In the genomic region with DNA sequence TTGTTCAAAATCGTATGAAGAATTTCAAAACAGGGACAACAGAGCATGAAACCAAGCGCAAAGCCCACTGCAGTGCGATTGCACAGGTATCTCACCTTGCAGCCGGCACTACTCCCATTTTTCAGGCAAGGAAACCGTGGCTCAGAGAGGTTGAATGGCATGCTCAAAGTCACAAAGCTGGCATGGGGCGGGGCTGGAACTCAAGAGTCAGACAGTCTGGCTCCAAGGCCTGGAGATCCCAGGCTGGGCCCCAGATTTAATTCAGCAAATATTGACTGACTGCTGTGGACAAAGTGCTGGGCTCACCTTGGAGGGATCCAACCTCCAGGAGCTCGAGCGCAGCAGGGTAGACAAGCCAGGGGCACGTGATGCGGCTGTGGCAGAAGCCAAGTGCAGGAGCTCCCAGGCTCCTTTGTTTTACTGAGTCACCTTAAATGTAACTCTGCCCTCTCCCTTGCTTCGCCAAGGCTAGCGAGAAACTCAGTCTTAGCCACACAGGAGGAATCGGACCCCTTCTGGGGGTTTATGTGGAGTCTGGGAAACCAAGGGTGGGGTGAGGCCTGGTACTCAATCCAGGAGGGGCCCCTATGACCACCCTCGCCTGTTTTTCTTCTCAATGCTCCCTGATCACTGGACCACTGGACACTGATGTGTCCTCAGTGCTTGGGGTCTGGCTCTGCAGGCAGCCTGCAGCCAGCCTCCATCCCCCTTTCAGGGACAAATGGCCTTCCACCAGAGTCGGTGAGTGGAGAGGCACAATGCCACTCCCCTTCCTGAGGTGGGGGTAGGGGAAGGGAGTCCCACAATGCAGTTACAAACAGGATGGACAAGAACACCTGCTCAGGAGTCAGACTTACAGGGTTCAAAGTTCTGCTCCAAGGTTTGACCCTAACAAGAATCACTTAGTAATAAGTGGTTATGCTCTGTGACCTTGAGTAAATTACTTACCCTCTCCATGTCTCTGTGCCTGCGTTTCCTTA, we compare ENCODE assay signal across 1 cellular context.
TF ChIP-seq lines count a peak whose summit lies in the region.

No MANE protein-coding gene starts in this region.

TF ChIP-seq in HepG2, 621 proteins besides CTCF, POLR2A, EP300 and RAD21 (continued from another document and continues in another):
- TF ChIP-seq ZNF850 (CRISPR knock-in tag; conservative IDR thresholded peaks at IDR 0.05) (no peak), PITX1 (CRISPR knock-in tag; IDR thresholded peaks at IDR 0.05) (peak; percentile 97), ZNF382 (CRISPR knock-in tag; IDR thresholded peaks at IDR 0.05; ENCODE audit: borderline replicate concordance) (no peak), SIX4 (CRISPR knock-in tag; IDR thresholded peaks at IDR 0.05) (peak; percentile 50; the same call in 1 of the 2 replicates), NRL (CRISPR knock-in tag; IDR thresholded peaks at IDR 0.05; ENCODE audit: borderline replicate concordance) (peak; percentile 72; the same call in 1 of the 2 replicates), MXD4 (CRISPR knock-in tag; IDR thresholded peaks at IDR 0.05) (0 out of 2 replicates have a peak, but pooled peaks have one; percentile 36), XBP1 (CRISPR knock-in tag; IDR thresholded peaks at IDR 0.05) (no peak), ZNF75D (CRISPR knock-in tag; IDR thresholded peaks at IDR 0.05; ENCODE audit: borderline replicate concordance) (no peak), ZSCAN22 (CRISPR knock-in tag; IDR thresholded peaks at IDR 0.05) (no peak; the same call in 1 of the 2 replicates), ZNF616 (CRISPR knock-in tag; IDR thresholded peaks at IDR 0.05; ENCODE audit: low read depth) (no peak), SALL2 (CRISPR knock-in tag; IDR thresholded peaks at IDR 0.05) (no peak), TAF1 (CRISPR knock-in tag; IDR thresholded peaks at IDR 0.05) (no peak), SIX1 (CRISPR knock-in tag; IDR thresholded peaks at IDR 0.05; ENCODE audit: borderline replicate concordance) (peak; percentile 78; the same call in 1 of the 2 replicates), ZNF703 (CRISPR knock-in tag; IDR thresholded peaks at IDR 0.05; ENCODE audit: borderline replicate concordance) (no peak; the same call in 1 of the 2 replicates), PPARG (CRISPR knock-in tag; conservative IDR thresholded peaks at IDR 0.05) (peak; percentile 81; the same call in 1 of the 2 replicates), ZNF577 (CRISPR knock-in tag; IDR thresholded peaks at IDR 0.05; ENCODE audit: borderline replicate concordance, low read depth) (no peak), GTF3A (CRISPR knock-in tag; conservative IDR thresholded peaks at IDR 0.05) (no peak), RORA (CRISPR knock-in tag; IDR thresholded peaks at IDR 0.05) (no peak), JARID2 (CRISPR knock-in tag; IDR thresholded peaks at IDR 0.05; ENCODE audit: insufficient replicate concordance) (peak; percentile 45), PCBP2 (optimal IDR thresholded peaks at IDR 0.05; ENCODE audit: low read depth, low read length, poor library complexity, severe bottlenecking) (no peak), HDAC2 (CRISPR knock-in tag; IDR thresholded peaks at IDR 0.05) (peak; percentile 93), ETV5 (CRISPR knock-in tag; IDR thresholded peaks at IDR 0.05; ENCODE audit: borderline replicate concordance) (peak; percentile 43; the same call in 1 of the 2 replicates), ASH2L (IDR thresholded peaks at IDR 0.05; ENCODE audit: insufficient read length, low read depth, low read length) (no peak), ZNF776 (CRISPR knock-in tag; IDR thresholded peaks at IDR 0.05) (no peak), BRCA1 (CRISPR knock-in tag; IDR thresholded peaks at IDR 0.05) (no peak), ZMYM3 (CRISPR knock-in tag; IDR thresholded peaks at IDR 0.05) (peak; percentile 97), ZFY (CRISPR knock-in tag; IDR thresholded peaks at IDR 0.05) (peak; percentile 82), ZNF737 (CRISPR knock-in tag; IDR thresholded peaks at IDR 0.05; ENCODE audit: borderline replicate concordance) (no peak), ZNF557 (CRISPR knock-in tag; IDR thresholded peaks at IDR 0.05) (no peak), CC2D1A (CRISPR knock-in tag; IDR thresholded peaks at IDR 0.05) (no peak), ZBTB1 (CRISPR knock-in tag; IDR thresholded peaks at IDR 0.05; ENCODE audit: borderline replicate concordance) (no peak), ZNF350 (CRISPR knock-in tag; IDR thresholded peaks at IDR 0.05; ENCODE audit: borderline replicate concordance, low read depth) (peak; percentile 89; the same call in 1 of the 2 replicates), NAIF1 (CRISPR knock-in tag; IDR thresholded peaks at IDR 0.05; ENCODE audit: borderline replicate concordance) (no peak)
- TF ChIP-seq, protein P1, sequence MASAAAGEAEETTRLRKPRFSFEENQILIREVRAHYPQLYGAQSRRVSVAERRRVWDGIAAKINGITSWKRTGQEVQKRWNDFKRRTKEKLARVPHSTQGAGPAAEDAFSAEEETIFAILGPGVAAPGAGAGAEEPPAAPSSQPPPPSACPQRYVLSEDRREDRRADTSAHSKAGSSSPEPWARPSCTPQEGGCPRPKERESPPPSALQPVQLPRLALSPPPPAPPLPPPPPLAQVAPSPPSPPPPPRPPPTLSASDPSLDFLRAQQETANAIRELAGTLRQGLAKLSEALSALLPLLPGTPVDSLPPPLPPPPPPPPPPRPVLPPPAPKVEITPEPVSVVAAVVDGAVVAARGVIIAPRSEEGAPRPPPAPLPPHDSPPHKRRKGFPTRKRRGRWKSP (CRISPR knock-in tag; IDR thresholded peaks at IDR 0.05), result no peak; the same call in 1 of the 2 replicates
- TF ChIP-seq, protein P2, sequence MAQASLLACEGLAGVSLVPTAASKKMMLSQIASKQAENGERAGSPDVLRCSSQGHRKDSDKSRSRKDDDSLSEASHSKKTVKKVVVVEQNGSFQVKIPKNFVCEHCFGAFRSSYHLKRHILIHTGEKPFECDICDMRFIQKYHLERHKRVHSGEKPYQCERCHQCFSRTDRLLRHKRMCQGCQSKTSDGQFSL (CRISPR knock-in tag; IDR thresholded peaks at IDR 0.05), result no peak; the same call in 1 of the 2 replicates
- TF ChIP-seq, protein P3, sequence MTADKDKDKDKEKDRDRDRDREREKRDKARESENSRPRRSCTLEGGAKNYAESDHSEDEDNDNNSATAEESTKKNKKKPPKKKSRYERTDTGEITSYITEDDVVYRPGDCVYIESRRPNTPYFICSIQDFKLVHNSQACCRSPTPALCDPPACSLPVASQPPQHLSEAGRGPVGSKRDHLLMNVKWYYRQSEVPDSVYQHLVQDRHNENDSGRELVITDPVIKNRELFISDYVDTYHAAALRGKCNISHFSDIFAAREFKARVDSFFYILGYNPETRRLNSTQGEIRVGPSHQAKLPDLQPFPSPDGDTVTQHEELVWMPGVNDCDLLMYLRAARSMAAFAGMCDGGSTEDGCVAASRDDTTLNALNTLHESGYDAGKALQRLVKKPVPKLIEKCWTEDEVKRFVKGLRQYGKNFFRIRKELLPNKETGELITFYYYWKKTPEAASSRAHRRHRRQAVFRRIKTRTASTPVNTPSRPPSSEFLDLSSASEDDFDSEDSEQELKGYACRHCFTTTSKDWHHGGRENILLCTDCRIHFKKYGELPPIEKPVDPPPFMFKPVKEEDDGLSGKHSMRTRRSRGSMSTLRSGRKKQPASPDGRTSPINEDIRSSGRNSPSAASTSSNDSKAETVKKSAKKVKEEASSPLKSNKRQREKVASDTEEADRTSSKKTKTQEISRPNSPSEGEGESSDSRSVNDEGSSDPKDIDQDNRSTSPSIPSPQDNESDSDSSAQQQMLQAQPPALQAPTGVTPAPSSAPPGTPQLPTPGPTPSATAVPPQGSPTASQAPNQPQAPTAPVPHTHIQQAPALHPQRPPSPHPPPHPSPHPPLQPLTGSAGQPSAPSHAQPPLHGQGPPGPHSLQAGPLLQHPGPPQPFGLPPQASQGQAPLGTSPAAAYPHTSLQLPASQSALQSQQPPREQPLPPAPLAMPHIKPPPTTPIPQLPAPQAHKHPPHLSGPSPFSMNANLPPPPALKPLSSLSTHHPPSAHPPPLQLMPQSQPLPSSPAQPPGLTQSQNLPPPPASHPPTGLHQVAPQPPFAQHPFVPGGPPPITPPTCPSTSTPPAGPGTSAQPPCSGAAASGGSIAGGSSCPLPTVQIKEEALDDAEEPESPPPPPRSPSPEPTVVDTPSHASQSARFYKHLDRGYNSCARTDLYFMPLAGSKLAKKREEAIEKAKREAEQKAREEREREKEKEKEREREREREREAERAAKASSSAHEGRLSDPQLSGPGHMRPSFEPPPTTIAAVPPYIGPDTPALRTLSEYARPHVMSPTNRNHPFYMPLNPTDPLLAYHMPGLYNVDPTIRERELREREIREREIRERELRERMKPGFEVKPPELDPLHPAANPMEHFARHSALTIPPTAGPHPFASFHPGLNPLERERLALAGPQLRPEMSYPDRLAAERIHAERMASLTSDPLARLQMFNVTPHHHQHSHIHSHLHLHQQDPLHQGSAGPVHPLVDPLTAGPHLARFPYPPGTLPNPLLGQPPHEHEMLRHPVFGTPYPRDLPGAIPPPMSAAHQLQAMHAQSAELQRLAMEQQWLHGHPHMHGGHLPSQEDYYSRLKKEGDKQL (CRISPR knock-in tag; IDR thresholded peaks at IDR 0.05; ENCODE audit: low read depth), result peak; percentile 72; the same call in 1 of the 2 replicates
- TF ChIP-seq, protein P4, sequence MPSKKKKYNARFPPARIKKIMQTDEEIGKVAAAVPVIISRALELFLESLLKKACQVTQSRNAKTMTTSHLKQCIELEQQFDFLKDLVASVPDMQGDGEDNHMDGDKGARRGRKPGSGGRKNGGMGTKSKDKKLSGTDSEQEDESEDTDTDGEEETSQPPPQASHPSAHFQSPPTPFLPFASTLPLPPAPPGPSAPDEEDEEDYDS (CRISPR knock-in tag; IDR thresholded peaks at IDR 0.05), result peak; percentile 37; the same call in 1 of the 2 replicates
- TF ChIP-seq, protein P5, sequence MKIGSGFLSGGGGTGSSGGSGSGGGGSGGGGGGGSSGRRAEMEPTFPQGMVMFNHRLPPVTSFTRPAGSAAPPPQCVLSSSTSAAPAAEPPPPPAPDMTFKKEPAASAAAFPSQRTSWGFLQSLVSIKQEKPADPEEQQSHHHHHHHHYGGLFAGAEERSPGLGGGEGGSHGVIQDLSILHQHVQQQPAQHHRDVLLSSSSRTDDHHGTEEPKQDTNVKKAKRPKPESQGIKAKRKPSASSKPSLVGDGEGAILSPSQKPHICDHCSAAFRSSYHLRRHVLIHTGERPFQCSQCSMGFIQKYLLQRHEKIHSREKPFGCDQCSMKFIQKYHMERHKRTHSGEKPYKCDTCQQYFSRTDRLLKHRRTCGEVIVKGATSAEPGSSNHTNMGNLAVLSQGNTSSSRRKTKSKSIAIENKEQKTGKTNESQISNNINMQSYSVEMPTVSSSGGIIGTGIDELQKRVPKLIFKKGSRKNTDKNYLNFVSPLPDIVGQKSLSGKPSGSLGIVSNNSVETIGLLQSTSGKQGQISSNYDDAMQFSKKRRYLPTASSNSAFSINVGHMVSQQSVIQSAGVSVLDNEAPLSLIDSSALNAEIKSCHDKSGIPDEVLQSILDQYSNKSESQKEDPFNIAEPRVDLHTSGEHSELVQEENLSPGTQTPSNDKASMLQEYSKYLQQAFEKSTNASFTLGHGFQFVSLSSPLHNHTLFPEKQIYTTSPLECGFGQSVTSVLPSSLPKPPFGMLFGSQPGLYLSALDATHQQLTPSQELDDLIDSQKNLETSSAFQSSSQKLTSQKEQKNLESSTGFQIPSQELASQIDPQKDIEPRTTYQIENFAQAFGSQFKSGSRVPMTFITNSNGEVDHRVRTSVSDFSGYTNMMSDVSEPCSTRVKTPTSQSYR (CRISPR knock-in tag; IDR thresholded peaks at IDR 0.05; ENCODE audit: borderline replicate concordance), result peak; percentile 46; the same call in 1 of the 2 replicates
- TF ChIP-seq, protein P6, sequence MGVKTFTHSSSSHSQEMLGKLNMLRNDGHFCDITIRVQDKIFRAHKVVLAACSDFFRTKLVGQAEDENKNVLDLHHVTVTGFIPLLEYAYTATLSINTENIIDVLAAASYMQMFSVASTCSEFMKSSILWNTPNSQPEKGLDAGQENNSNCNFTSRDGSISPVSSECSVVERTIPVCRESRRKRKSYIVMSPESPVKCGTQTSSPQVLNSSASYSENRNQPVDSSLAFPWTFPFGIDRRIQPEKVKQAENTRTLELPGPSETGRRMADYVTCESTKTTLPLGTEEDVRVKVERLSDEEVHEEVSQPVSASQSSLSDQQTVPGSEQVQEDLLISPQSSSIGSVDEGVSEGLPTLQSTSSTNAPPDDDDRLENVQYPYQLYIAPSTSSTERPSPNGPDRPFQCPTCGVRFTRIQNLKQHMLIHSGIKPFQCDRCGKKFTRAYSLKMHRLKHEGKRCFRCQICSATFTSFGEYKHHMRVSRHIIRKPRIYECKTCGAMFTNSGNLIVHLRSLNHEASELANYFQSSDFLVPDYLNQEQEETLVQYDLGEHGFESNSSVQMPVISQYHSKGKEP (CRISPR knock-in tag; IDR thresholded peaks at IDR 0.05), result no peak
- TF ChIP-seq, protein P7, sequence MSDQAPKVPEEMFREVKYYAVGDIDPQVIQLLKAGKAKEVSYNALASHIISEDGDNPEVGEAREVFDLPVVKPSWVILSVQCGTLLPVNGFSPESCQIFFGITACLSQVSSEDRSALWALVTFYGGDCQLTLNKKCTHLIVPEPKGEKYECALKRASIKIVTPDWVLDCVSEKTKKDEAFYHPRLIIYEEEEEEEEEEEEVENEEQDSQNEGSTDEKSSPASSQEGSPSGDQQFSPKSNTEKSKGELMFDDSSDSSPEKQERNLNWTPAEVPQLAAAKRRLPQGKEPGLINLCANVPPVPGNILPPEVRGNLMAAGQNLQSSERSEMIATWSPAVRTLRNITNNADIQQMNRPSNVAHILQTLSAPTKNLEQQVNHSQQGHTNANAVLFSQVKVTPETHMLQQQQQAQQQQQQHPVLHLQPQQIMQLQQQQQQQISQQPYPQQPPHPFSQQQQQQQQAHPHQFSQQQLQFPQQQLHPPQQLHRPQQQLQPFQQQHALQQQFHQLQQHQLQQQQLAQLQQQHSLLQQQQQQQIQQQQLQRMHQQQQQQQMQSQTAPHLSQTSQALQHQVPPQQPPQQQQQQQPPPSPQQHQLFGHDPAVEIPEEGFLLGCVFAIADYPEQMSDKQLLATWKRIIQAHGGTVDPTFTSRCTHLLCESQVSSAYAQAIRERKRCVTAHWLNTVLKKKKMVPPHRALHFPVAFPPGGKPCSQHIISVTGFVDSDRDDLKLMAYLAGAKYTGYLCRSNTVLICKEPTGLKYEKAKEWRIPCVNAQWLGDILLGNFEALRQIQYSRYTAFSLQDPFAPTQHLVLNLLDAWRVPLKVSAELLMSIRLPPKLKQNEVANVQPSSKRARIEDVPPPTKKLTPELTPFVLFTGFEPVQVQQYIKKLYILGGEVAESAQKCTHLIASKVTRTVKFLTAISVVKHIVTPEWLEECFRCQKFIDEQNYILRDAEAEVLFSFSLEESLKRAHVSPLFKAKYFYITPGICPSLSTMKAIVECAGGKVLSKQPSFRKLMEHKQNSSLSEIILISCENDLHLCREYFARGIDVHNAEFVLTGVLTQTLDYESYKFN (CRISPR knock-in tag; conservative IDR thresholded peaks at IDR 0.05), result peak; percentile 95
- TF ChIP-seq, protein P8, sequence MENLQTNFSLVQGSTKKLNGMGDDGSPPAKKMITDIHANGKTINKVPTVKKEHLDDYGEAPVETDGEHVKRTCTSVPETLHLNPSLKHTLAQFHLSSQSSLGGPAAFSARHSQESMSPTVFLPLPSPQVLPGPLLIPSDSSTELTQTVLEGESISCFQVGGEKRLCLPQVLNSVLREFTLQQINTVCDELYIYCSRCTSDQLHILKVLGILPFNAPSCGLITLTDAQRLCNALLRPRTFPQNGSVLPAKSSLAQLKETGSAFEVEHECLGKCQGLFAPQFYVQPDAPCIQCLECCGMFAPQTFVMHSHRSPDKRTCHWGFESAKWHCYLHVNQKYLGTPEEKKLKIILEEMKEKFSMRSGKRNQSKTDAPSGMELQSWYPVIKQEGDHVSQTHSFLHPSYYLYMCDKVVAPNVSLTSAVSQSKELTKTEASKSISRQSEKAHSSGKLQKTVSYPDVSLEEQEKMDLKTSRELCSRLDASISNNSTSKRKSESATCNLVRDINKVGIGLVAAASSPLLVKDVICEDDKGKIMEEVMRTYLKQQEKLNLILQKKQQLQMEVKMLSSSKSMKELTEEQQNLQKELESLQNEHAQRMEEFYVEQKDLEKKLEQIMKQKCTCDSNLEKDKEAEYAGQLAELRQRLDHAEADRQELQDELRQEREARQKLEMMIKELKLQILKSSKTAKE (CRISPR knock-in tag; IDR thresholded peaks at IDR 0.05; ENCODE audit: borderline replicate concordance), result peak; percentile 89
